1 cellular context compared by ENCODE assay signal in genomic region chr7:18474944-18475343, GRCh38.
TF ChIP-seq lines count a peak whose summit lies in the region.

No MANE protein-coding gene starts in this region.

TF ChIP-seq in IMR-90, 13 proteins besides CTCF, POLR2A, EP300 and RAD21 (continued from another document):
- TF ChIP-seq RFX5 (IDR thresholded peaks at IDR 0.05; ENCODE audit: low read depth, low read length) = no peak
- TF ChIP-seq CEBPB (IDR thresholded peaks at IDR 0.05; ENCODE audit: low read depth, low read length) = no peak
- no peak for TF ChIP-seq RCOR1 (IDR thresholded peaks at IDR 0.05; ENCODE audit: insufficient replicate concordance, low read length)
- TF ChIP-seq NFE2L2 (IDR thresholded peaks at IDR 0.05; ENCODE audit: low read depth, low read length) = no peak
- no peak for TF ChIP-seq CHD1 (IDR thresholded peaks at IDR 0.05; ENCODE audit: low read depth, low read length)
- no peak for TF ChIP-seq BHLHE40 (IDR thresholded peaks at IDR 0.05; ENCODE audit: low read depth, low read length)
- TF ChIP-seq USF2 (IDR thresholded peaks at IDR 0.05; ENCODE audit: low read depth, low read length) = no peak
TF ChIP-seq in IMR-90: peak in this region for 0.
